Comparison of ENCODE assay signal across 22 cellular contexts in the genomic region with DNA sequence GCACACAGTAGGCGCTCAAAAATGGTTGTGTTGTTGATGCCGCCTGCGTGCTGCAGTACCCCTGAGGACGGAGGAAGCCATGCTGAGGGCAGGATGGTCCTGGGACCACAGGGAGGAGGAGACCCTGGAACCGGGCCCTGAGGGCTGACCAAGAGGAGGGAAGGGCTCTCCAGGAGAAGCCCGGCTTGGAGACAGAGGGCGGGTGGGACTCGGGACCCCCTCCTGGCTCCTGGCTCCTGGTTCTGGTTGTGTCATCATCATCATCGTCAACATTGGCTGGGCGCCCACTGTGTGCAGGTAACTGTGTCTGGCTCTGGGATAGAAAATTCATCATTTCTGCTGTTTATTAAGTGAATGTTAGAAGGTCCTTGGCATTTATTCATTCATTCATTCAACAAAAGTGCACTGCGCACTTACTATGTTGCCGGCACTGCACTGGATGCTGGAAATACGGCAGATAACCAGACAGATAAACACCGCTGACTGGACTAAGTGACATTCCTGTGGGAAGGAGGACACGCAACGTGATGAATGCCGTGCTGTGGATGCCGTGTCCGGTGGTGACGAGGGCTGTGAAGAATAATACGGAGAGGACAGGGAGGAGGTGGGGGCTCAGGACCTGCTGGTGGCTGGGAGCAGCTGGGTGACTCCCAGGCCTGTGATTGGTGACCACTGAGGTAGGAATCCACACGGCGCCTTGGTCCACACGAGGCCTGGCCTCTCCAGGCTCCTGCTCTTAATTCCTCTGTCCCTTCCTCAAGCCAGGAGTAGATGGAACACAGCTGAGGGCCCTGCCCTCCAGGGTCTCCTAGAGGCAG. TPM values are rescaled to one million over a fixed set of nuclear protein-coding genes. Genes with fewer than 3 reads are reported as not detected.
DNase-seq lines count a peak whose midpoint lies in the region; ATAC-seq and TF ChIP-seq lines count a peak whose summit lies in the region.
"Had no signal": no experiment of that assay in that cellular context is flagged by ENCODE, and none has a peak within 500 bp of the region (broad histone marks: within the 10 kb centered on the region; RNA-seq: fewer than 3 reads in every experiment).

No MANE protein-coding gene starts in this region.

- H3K4me3 ChIP-seq in H7 (ENCODE audit: insufficient read depth, low read depth, low read length): no peak overlapping the region
- H3K4me3 ChIP-seq: PC-9 had no signal

- H3K4me1 Mint-ChIP-seq in glutamatergic neuron (ENCODE audit: low read depth, unreplicated experiment): peaks cover 2% of the 10 kb centered on the region
- no peaks in the 10 kb centered on the region for H3K4me1 Mint-ChIP-seq in progenitor cell of endocrine pancreas (ENCODE audit: low read depth)
- H3K4me1 Mint-ChIP-seq: CD4-positive, CD25-positive, alpha-beta regulatory T cell had no signal

- H3K27ac Mint-ChIP-seq in glutamatergic neuron (ENCODE audit: unreplicated experiment) (no peak overlapping the region), progenitor cell of endocrine pancreas (peak overlapping the region; percentile 16)
- H3K27ac Mint-ChIP-seq: CD4-positive, CD25-positive, alpha-beta regulatory T cell had no signal

- peaks cover 14% of the 10 kb centered on the region for H3K27me3 Mint-ChIP-seq in glutamatergic neuron (ENCODE audit: unreplicated experiment)
- H3K27me3 Mint-ChIP-seq in progenitor cell of endocrine pancreas: peaks cover 28% of the 10 kb centered on the region

- no peak for TF ChIP-seq CTCF in glutamatergic neuron (IDR thresholded peaks at IDR 0.05; ENCODE audit: partially characterized antibody, unreplicated experiment)
- TF ChIP-seq CTCF in progenitor cell of endocrine pancreas (IDR thresholded peaks at IDR 0.05; ENCODE audit: unreplicated experiment): no peak

- H3K36me3 Mint-ChIP-seq in glutamatergic neuron (ENCODE audit: unreplicated experiment) (no peaks in the 10 kb centered on the region), progenitor cell of endocrine pancreas (ENCODE audit: insufficient read depth) (no peaks in the 10 kb centered on the region)
- H3K36me3 Mint-ChIP-seq: CD4-positive, CD25-positive, alpha-beta regulatory T cell had no signal

- peak overlapping the region; percentile 21 for H3K4me3 Mint-ChIP-seq in glutamatergic neuron (ENCODE audit: unreplicated experiment)
- H3K4me3 Mint-ChIP-seq in progenitor cell of endocrine pancreas (ENCODE audit: low read depth): no peak overlapping the region
- H3K4me3 Mint-ChIP-seq: CD4-positive, CD25-positive, alpha-beta regulatory T cell had no signal

- peaks cover 2% of the 10 kb centered on the region for H3K9me3 Mint-ChIP-seq in glutamatergic neuron (ENCODE audit: unreplicated experiment)
- no peaks in the 10 kb centered on the region for H3K9me3 Mint-ChIP-seq in progenitor cell of endocrine pancreas (ENCODE audit: low read depth)
- H3K9me3 Mint-ChIP-seq: CD4-positive, CD25-positive, alpha-beta regulatory T cell had no signal

- ATAC-seq in GM19035 (IDR thresholded peaks at IDR 0.05; ENCODE audit: unreplicated experiment): no peak
- ATAC-seq: HepG2 had no signal

- DNase-seq in H7 (peak; percentile 28), NCI-H69 (lab: John Stamatoyannopoulos, UW) (peak; percentile 25), glutamatergic neuron (no peak), progenitor cell of endocrine pancreas (ENCODE audit: low spot score, unreplicated experiment) (no peak), occipital lobe (lab: John Stamatoyannopoulos, UW) (no peak), NCI-H526 (lab: John Stamatoyannopoulos, UW) (no peak)
- DNase-seq: BE2C; CD4-positive, CD25-positive, alpha-beta regulatory T cell; DMS79; KBM-7; MM.1S; NCI-H1048; NCI-H1436 treated with DMSO at 0.1 percent for 48 hours; NCI-H1930; NCI-H748 treated with DMSO at 0.1 percent for 48 hours; PC-9 had no signal

- no peaks in the 10 kb centered on the region for H3K36me3 ChIP-seq in H7 (replicated peaks; ENCODE audit: control insufficient read depth, insufficient read depth, low read length)
- H3K36me3 ChIP-seq: BE2C had no signal

- H3K27me3 ChIP-seq in H7 (ENCODE audit: control insufficient read depth, insufficient read depth, low read length): peaks cover 1% of the 10 kb centered on the region; the same call in 1 of the 2 replicates
- H3K27me3 ChIP-seq: BE2C had no signal

RNA-seq across cellular contexts. Expression of a gene that starts 35.3 kb away (rescaled TPM):
- total RNA-seq in H7 (2014; rRNA removed; shearing (Covaris generic)): 0.11 and 0.21 TPM in 2 replicates
- not detected for total RNA-seq in glutamatergic neuron (ENCODE audit: unreplicated experiment)
- total RNA-seq in progenitor cell of endocrine pancreas: 0.62 and 0.65 TPM in 2 replicates
- not detected for total RNA-seq in occipital lobe
- total RNA-seq: A673, H4, HepG2, NCI-H460, SK-MEL-5 had no signal

RNA-seq across cellular contexts. Expression of a gene that starts 55.0 kb away (rescaled TPM):
- total RNA-seq in H7 (2014; rRNA removed; shearing (Covaris generic)): 3.4 and 4.9 TPM in 2 replicates
- total RNA-seq in glutamatergic neuron (ENCODE audit: unreplicated experiment) (0.47 TPM), progenitor cell of endocrine pancreas (0.72 and 0.89 TPM in 2 replicates), occipital lobe (2.8 TPM)
- total RNA-seq: A673, H4, HepG2, SK-MEL-5 had no signal

Comparison
In these comparisons a context has a peak if more than half of its experiments do, and no peak if none do; other contexts are left out.
1. DNase-seq: peak in H7 (single experiment) and NCI-H69 (single experiment); none in glutamatergic neuron (single experiment), progenitor cell of endocrine pancreas (single experiment), occipital lobe (single experiment) and NCI-H526 (0 of 2).